In genomic region chr9:113401027-113401792, GRCh38 we compare ENCODE assay signal across 8 cellular contexts. TPM values are rescaled to one million over a fixed set of nuclear protein-coding genes. Genes with fewer than 3 reads are reported as not detected.
DNase-seq lines count a peak whose midpoint lies in the region; ATAC-seq and TF ChIP-seq lines count a peak whose summit lies in the region.

Gene ALAD, minus strand, starts transcription at chr9:113401284. Its CDS starts 7,725 bp downstream, at chr9:113393559.

- TF ChIP-seq CTCF in OCI-LY1 (IDR thresholded peaks at IDR 0.05; ENCODE audit: low read length) (peak; percentile 89), endothelial cell (IDR thresholded peaks at IDR 0.05; ENCODE audit: unreplicated experiment) (peak; percentile 85)

- peaks cover 3% of the 10 kb centered on the region for H3K27me3 Mint-ChIP-seq in endothelial cell (ENCODE audit: unreplicated experiment)

- no peaks in the 10 kb centered on the region for H4K20me1 ChIP-seq in OCI-LY1 (ENCODE audit: insufficient read depth, low read length)

- no peaks in the 10 kb centered on the region for H3K9me2 ChIP-seq in OCI-LY1 (ENCODE audit: low read depth, low read length)

- H3K4me2 ChIP-seq in OCI-LY1 (ENCODE audit: low read length): peak within 1 kb of the TSS; percentile 68

- H3K9me3 ChIP-seq in OCI-LY1 (ENCODE audit: low read length): no peaks in the 10 kb centered on the region

- DNase-seq in DMS 273 treated with DMSO at 0.1 percent for 48 hours (lab: John Stamatoyannopoulos, UW) (peak; percentile 85), HuH-7 (ENCODE audit: low spot score) (peak; percentile 96), endothelial cell (ENCODE audit: low spot score) (peak; percentile 100), middle frontal gyrus (ENCODE audit: extremely low spot score, low spot score) (peak; percentile 99)
- peak; percentile 100 for DNase-seq in activated CD8-positive, alpha-beta memory T cell treated with anti-CD3 and anti-CD28 coated beads, Interleukin-2, amount 50 U/mL, for 4 hours
- DNase-seq in stimulated activated CD8-positive, alpha-beta memory T cell treated with anti-CD3 and anti-CD28 coated beads, Interleukin-2, amount 100 ng/mL, for 48 hours (ENCODE audit: low read depth in 2 of 2): peak; percentile 99 to 100

- peaks cover 29% of the 10 kb centered on the region for H3K4me1 ChIP-seq in OCI-LY1 (ENCODE audit: insufficient read depth, low read length, severe bottlenecking)

- no peaks in the 10 kb centered on the region for H3K9me3 Mint-ChIP-seq in endothelial cell (ENCODE audit: unreplicated experiment)

- H3K4me1 Mint-ChIP-seq in endothelial cell (ENCODE audit: unreplicated experiment): peaks cover 9% of the 10 kb centered on the region

- no peaks in the 10 kb centered on the region for H3K36me3 Mint-ChIP-seq in endothelial cell (ENCODE audit: low read depth, unreplicated experiment)

- peak within 1 kb of the TSS; percentile 73 for H3K9ac ChIP-seq in OCI-LY1 (ENCODE audit: low read length)

- no peak within 1 kb of the TSS for H3K27ac ChIP-seq in OCI-LY1 (ENCODE audit: low read depth, low read length, poor library complexity, severe bottlenecking)

- no peaks in the 10 kb centered on the region for H3K36me3 ChIP-seq in OCI-LY1 (ENCODE audit: insufficient read depth, low read length)

- ATAC-seq in GM21515 (IDR thresholded peaks at IDR 0.05; ENCODE audit: unreplicated experiment): peak; percentile 96

- H2AFZ ChIP-seq in OCI-LY1 (ENCODE audit: low read length): peak within 1 kb of the TSS; percentile 98

- no peaks in the 10 kb centered on the region for H3K79me2 ChIP-seq in OCI-LY1 (ENCODE audit: insufficient read depth, low read length)

- peak within 1 kb of the TSS; percentile 79 for H3K4me3 ChIP-seq in OCI-LY1 (ENCODE audit: low read depth, low read length, poor library complexity, severe bottlenecking)

- no peaks in the 10 kb centered on the region for H3K27me3 ChIP-seq in OCI-LY1 (ENCODE audit: insufficient read depth, low read length)

- H3K4me3 Mint-ChIP-seq in endothelial cell (ENCODE audit: unreplicated experiment): peak within 1 kb of the TSS; percentile 90

- no peak within 1 kb of the TSS for H3K27ac Mint-ChIP-seq in endothelial cell (ENCODE audit: unreplicated experiment)

- no peaks in the 10 kb centered on the region for H3F3A ChIP-seq in OCI-LY1 (ENCODE audit: insufficient read depth, low read length)

RNA-seq across cellular contexts. Expression of gene ALAD, which starts in this region (rescaled TPM):
- total RNA-seq in endothelial cell (ENCODE audit: unreplicated experiment): 19.3 TPM
